ENCODE assay signal across 8 cellular contexts in genomic region chr7:36151921-36152755, GRCh38. TPM values are rescaled to one million over a fixed set of nuclear protein-coding genes. Genes with fewer than 3 reads are reported as not detected.
DNase-seq lines count a peak whose midpoint lies in the region; ATAC-seq, FAIRE-seq and TF ChIP-seq lines count a peak whose summit lies in the region.

No MANE protein-coding gene starts in this region.

- H3K4me3 Mint-ChIP-seq in T-helper 17 cell: peak overlapping the region; percentile 86

- H3K36me3 ChIP-seq in H7 (replicated peaks; ENCODE audit: control insufficient read depth, insufficient read depth, low read length): no peaks in the 10 kb centered on the region
- no peaks in the 10 kb centered on the region for H3K36me3 ChIP-seq in left ventricle myocardium inferior
- H3K36me3 ChIP-seq in skeletal muscle tissue (ENCODE audit: control insufficient read depth in 3 of 3, insufficient read depth in 3 of 3, low read length in 3 of 3): peaks cover 10 to 11% (median 10%) of the 10 kb centered on the region in 3 donors

- peak overlapping the region; percentile 24 for H3K27ac Mint-ChIP-seq in T-helper 17 cell

- H3K27me3 ChIP-seq in H7 (ENCODE audit: control insufficient read depth, insufficient read depth, low read length) (peaks cover 18% of the 10 kb centered on the region; the same call in 1 of the 2 replicates), left ventricle myocardium inferior (ENCODE audit: low read depth) (no peaks in the 10 kb centered on the region), skeletal muscle tissue (ENCODE audit: control insufficient read depth in 3 of 3, insufficient read depth in 3 of 3, low read length in 3 of 3) (no peaks in the 10 kb centered on the region)

- no peaks in the 10 kb centered on the region for H3K36me3 Mint-ChIP-seq in T-helper 17 cell (ENCODE audit: low read depth)

- no peak for FAIRE-seq in RCC 7860 (lab: Jason Lieb, UNC)

- intact Hi-C loops in left ventricle myocardium inferior (cut with micrococcal nuclease): loop anchor here (10.0 kb wide), 1 partner anchor 143 kb away; no protein-coding TSS in a partner anchor

- DNase-seq in H7 (no peak), T-helper 17 cell (no peak), left ventricle myocardium inferior (no peak), RCC 7860 (ENCODE audit: low spot score) (no peak), NOMO-1 treated with DMSO at 0.1 percent for 48 hours (lab: John Stamatoyannopoulos, UW; ENCODE audit: unreplicated experiment) (no peak), OCI-M2 (lab: John Stamatoyannopoulos, UW; ENCODE audit: unreplicated experiment) (no peak)

- ATAC-seq in T-helper 17 cell (no peak), HG02763 (IDR thresholded peaks at IDR 0.05; ENCODE audit: unreplicated experiment) (no peak)

- no peaks in the 10 kb centered on the region for H3K9me3 ChIP-seq in T-helper 17 cell (ENCODE audit: control insufficient read depth, low read length, poor library complexity, severe bottlenecking)
- H3K9me3 ChIP-seq in left ventricle myocardium inferior (replicated peaks): peaks cover 8% of the 10 kb centered on the region
- peaks cover 0 to 3% (median 3%) of the 10 kb centered on the region in 3 donors for H3K9me3 ChIP-seq in skeletal muscle tissue (ENCODE audit: control insufficient read depth in 3 of 3, low read length in 3 of 3)

- no peak for TF ChIP-seq CTCF in left ventricle myocardium inferior (IDR thresholded peaks at IDR 0.05; ENCODE audit: borderline replicate concordance)

- peak overlapping the region; percentile 39 for H3K4me3 ChIP-seq in H7 (ENCODE audit: insufficient read depth, low read depth, low read length)
- H3K4me3 ChIP-seq in left ventricle myocardium inferior: peak overlapping the region; percentile 88
- peak overlapping the region; percentile 72 to 88 (median 72) for H3K4me3 ChIP-seq in skeletal muscle tissue (ENCODE audit: low read length in 3 of 3)

- H3K27ac ChIP-seq in left ventricle myocardium inferior (replicated peaks) (peak overlapping the region; percentile 92), skeletal muscle tissue (ENCODE audit: low read depth, low read length) (peak overlapping the region; percentile 93)

- H3K27me3 Mint-ChIP-seq in T-helper 17 cell: no peaks in the 10 kb centered on the region

- peak overlapping the region; percentile 76 to 92 (median 84) for H3K9ac ChIP-seq in skeletal muscle tissue (ENCODE audit: low read depth in 1 of 3, low read length in 3 of 3)

- H3K4me1 ChIP-seq in left ventricle myocardium inferior (peaks cover 46% of the 10 kb centered on the region), skeletal muscle tissue (ENCODE audit: control insufficient read depth in 3 of 3, insufficient read depth in 3 of 3, low read length in 3 of 3) (peaks cover 36 to 41% (median 36%) of the 10 kb centered on the region in 3 donors)

- peaks cover 25% of the 10 kb centered on the region for H3K4me1 Mint-ChIP-seq in T-helper 17 cell

RNA-seq across cellular contexts. Expression of gene EEPD1, which starts 0.9 kb away (rescaled TPM):
- total RNA-seq in H7 (2014; rRNA removed; shearing (Covaris generic)): 9.8 and 13.0 TPM in 2 replicates
- total RNA-seq in T-helper 17 cell: 10 to 100 TPM; 15.7 to 20.7 TPM
- 7.1 TPM for total RNA-seq in left ventricle myocardium inferior
- 12.5 TPM for total RNA-seq in skeletal muscle tissue
